In genomic region chr5:120684213-120684612, GRCh38 we compare ENCODE assay signal across 17 cellular contexts.
DNase-seq lines count a peak whose midpoint lies in the region; ATAC-seq and TF ChIP-seq lines count a peak whose summit lies in the region.
"Had no signal": no experiment of that assay in that cellular context is flagged by ENCODE, and none has a peak within 500 bp of the region (broad histone marks: within the 10 kb centered on the region; RNA-seq: fewer than 3 reads in every experiment).

No MANE protein-coding gene starts in this region.

- no peaks in the 10 kb centered on the region for H3K36me3 ChIP-seq in esophagus muscularis mucosa
- H3K36me3 ChIP-seq: tibial nerve had no signal

- H3K9me3 ChIP-seq in esophagus muscularis mucosa, result no peaks in the 10 kb centered on the region
- H3K9me3 ChIP-seq: tibial nerve had no signal

- peak; percentile 45 for DNase-seq in AG10803 (ENCODE audit: low read depth)
- DNase-seq in LHCN-M2 (ENCODE audit: low read depth), result peak; percentile 40
- peak; percentile 45 for DNase-seq in astrocyte of the spinal cord (ENCODE audit: low read depth, low spot score)
- DNase-seq in glomerular visceral epithelial cell (ENCODE audit: extremely low spot score), result peak; percentile 33
- DNase-seq in DMS79 treated with DMSO at 0.1 percent for 48 hours (lab: John Stamatoyannopoulos, UW), result no peak
- no peak for DNase-seq in esophagus muscularis mucosa (ENCODE audit: extremely low spot score)
- DNase-seq: activated CD8-positive, alpha-beta T cell treated with anti-CD3 and anti-CD28 coated beads, Interleukin-2, amount 10 ng/mL, durations not matched to agents 7 days and 5 days; activated effector memory CD4-positive, alpha-beta T cell treated with anti-CD3 and anti-CD28 coated beads, Interleukin-2, amount 50 U/mL, for 16 hours; naive B cell; NCI-H1417 treated with DMSO at 0.1 percent for 48 hours; NCI-H510A; stimulated activated CD4-positive, alpha-beta T cell treated with anti-CD3 and anti-CD28 coated beads, Interleukin-1b, Interleukin-23, amount 100 ng/mL, for 48 hours; stimulated activated CD8-positive, alpha-beta memory T cell treated with anti-CD3 and anti-CD28 coated beads, Interleukin-4, amount 100 ng/mL, for 48 hours had no signal

- no peak overlapping the region for H3K27ac ChIP-seq in esophagus muscularis mucosa (replicated peaks in 1 of 4)
- H3K27ac ChIP-seq: hepatocyte, tibial nerve had no signal

- TF ChIP-seq CTCF in AG10803 (conservative IDR thresholded peaks at IDR 0.05; ENCODE audit: low read length) (peak; percentile 13; the same call in 1 of the 2 replicates), astrocyte of the spinal cord (IDR thresholded peaks at IDR 0.05; ENCODE audit: low read depth, low read length) (no peak), esophagus muscularis mucosa (IDR thresholded peaks at IDR 0.05) (no peak)

- no peaks in the 10 kb centered on the region for H3K4me1 ChIP-seq in esophagus muscularis mucosa
- H3K4me1 ChIP-seq: tibial nerve had no signal

- H3K4me3 ChIP-seq in AG10803 (ENCODE audit: low read length) (no peak overlapping the region), astrocyte of the spinal cord (ENCODE audit: low read depth, low read length) (no peak overlapping the region), esophagus muscularis mucosa (no peak overlapping the region)
- H3K4me3 ChIP-seq: hepatocyte, tibial nerve had no signal

- TF ChIP-seq POLR2A in esophagus muscularis mucosa (IDR thresholded peaks at IDR 0.05; ENCODE audit: low read depth), result no peak

- no peaks in the 10 kb centered on the region for H3K27me3 ChIP-seq in esophagus muscularis mucosa
- H3K27me3 ChIP-seq: hepatocyte, tibial nerve had no signal

- ATAC-seq in GM19463 (IDR thresholded peaks at IDR 0.05; ENCODE audit: unreplicated experiment) (no peak), esophagus mucosa (no peak)
- ATAC-seq: activated CD8-positive, alpha-beta T cell treated with anti-CD3 and anti-CD28 coated beads, Interleukin-2, amount 10 ng/mL, durations not matched to agents 7 days and 5 days had no signal

- intact Hi-C loops in esophagus muscularis mucosa (cut with DNase I), result no loop called here

- TF ChIP-seq EP300 in esophagus muscularis mucosa (IDR thresholded peaks at IDR 0.05), result no peak

- in situ Hi-C loops in astrocyte of the spinal cord (cut with HindIII; ENCODE audit: low sequenced_read_pairs), result no loop called here

- 58% methylated on average over 2 of the region's 2 CpGs for WGBS in esophagus muscularis mucosa

Comparison
In these comparisons a context has a peak if more than half of its experiments do, and no peak if none do; other contexts are left out.
1. DNase-seq: peak in AG10803 (single experiment), LHCN-M2 (single experiment), astrocyte of the spinal cord (single experiment) and glomerular visceral epithelial cell (single experiment); none in DMS79 treated with DMSO at 0.1 percent for 48 hours (single experiment) and esophagus muscularis mucosa (single experiment).